In genomic region chr5:95669540-95669939, GRCh38 we compare ENCODE assay signal across 10 cellular contexts. TPM values are rescaled to one million over a fixed set of nuclear protein-coding genes. Genes with fewer than 3 reads are reported as not detected.
A peak's percentile ranks its signal among the peaks of the same experiment; 100 is the strongest.
DNase-seq lines count a peak whose midpoint lies in the region; ATAC-seq and TF ChIP-seq lines count a peak whose summit lies in the region.
"Had no signal": no experiment of that assay in that cellular context is flagged by ENCODE, and none has a peak within 500 bp of the region (broad histone marks: within the 10 kb centered on the region; RNA-seq: fewer than 3 reads in every experiment).

No MANE protein-coding gene starts in this region.

- H3K14ac ChIP-seq in neuronal stem cell (ENCODE audit: low read length), result no peak overlapping the region

- no peak overlapping the region for H2BK5ac ChIP-seq in neuronal stem cell (ENCODE audit: low read length)

- intact Hi-C loops in activated CD4-positive, alpha-beta memory T cell treated with anti-CD3 and anti-CD28 coated beads for 36 hours (cut with micrococcal nuclease), result no loop called here

- no peaks in the 10 kb centered on the region for H3K36me3 Mint-ChIP-seq in activated CD4-positive, alpha-beta memory T cell treated with anti-CD3 and anti-CD28 coated beads for 36 hours

- H2AFZ ChIP-seq in neuronal stem cell (ENCODE audit: low read length), result peak overlapping the region; percentile 41

- H3K79me1 ChIP-seq in neuronal stem cell (ENCODE audit: low read depth, low read length), result no peaks in the 10 kb centered on the region

- H3K27ac Mint-ChIP-seq in activated CD4-positive, alpha-beta memory T cell treated with anti-CD3 and anti-CD28 coated beads for 36 hours, result no peak overlapping the region

- TF ChIP-seq CTCF in AG04449 (IDR thresholded peaks at IDR 0.05; ENCODE audit: insufficient read depth, low read length, missing control alignments) (no peak), foreskin fibroblast (IDR thresholded peaks at IDR 0.05; ENCODE audit: low read depth, low read length) (no peak), suprapubic skin (IDR thresholded peaks at IDR 0.05) (no peak)

- peak overlapping the region; percentile 7 for H3K27ac ChIP-seq in SJCRH30
- H3K27ac ChIP-seq in neuronal stem cell (replicated peaks; ENCODE audit: low read length), result no peak overlapping the region
- H3K27ac ChIP-seq in suprapubic skin, result no peak overlapping the region

- H3K9ac ChIP-seq in neuronal stem cell (ENCODE audit: low read depth, low read length, poor library complexity), result no peak overlapping the region

- H3K18ac ChIP-seq in neuronal stem cell (ENCODE audit: low read length), result no peak overlapping the region

- H3K27me3 ChIP-seq in SJCRH30 (no peaks in the 10 kb centered on the region), neuronal stem cell (ENCODE audit: control insufficient read depth in 3 of 3, insufficient read depth in 3 of 3, low read depth in 1 of 3, low read length in 3 of 3) (no peaks in the 10 kb centered on the region), suprapubic skin (no peaks in the 10 kb centered on the region)

- WGBS in neuronal stem cell (ENCODE audit: extremely low coverage in 2 of 2, insufficient read length in 2 of 2, insufficient replicate concordance in 1 of 2), 2 donors, result no CpG with 5 or more reads among the region's 4 CpGs
- 73% methylated on average over 4 of the region's 4 CpGs for WGBS in suprapubic skin

- no peak overlapping the region for H3K23ac ChIP-seq in neuronal stem cell (ENCODE audit: low read depth, low read length, poor library complexity)

- H3K4me2 ChIP-seq in neuronal stem cell (ENCODE audit: insufficient read depth, low read length, poor library complexity, severe bottlenecking), result no peak overlapping the region

- no peak overlapping the region for H3K4me3 ChIP-seq in AG04449 (ENCODE audit: low read depth, low read length)
- no peak overlapping the region for H3K4me3 ChIP-seq in SJCRH30
- H3K4me3 ChIP-seq in foreskin fibroblast (ENCODE audit: low read depth in 1 of 2, low read length in 2 of 2), result no peak overlapping the region
- H3K4me3 ChIP-seq in neuronal stem cell (ENCODE audit: low read length in 2 of 2), result no peak overlapping the region
- no peak overlapping the region for H3K4me3 ChIP-seq in suprapubic skin

- H4K91ac ChIP-seq in neuronal stem cell (ENCODE audit: low read depth, low read length, poor library complexity), result no peak overlapping the region

- no peak overlapping the region for H4K8ac ChIP-seq in neuronal stem cell (ENCODE audit: low read depth, low read length)

- H3K4me1 ChIP-seq in SJCRH30 (peaks cover 19% of the 10 kb centered on the region), neuronal stem cell (ENCODE audit: control insufficient read depth in 2 of 2, insufficient read depth in 1 of 2, low read depth in 1 of 2, low read length in 2 of 2) (peaks cover 0 to 8% of the 10 kb centered on the region in 2 donors), suprapubic skin (no peaks in the 10 kb centered on the region)

- CTCF ChIA-PET in AG04449 (lab: Yijun Ruan, JAX), result interaction anchor here (0.8 to 7.7 kb wide), 8 partner anchors 17 to 180 kb away, joined by 3 to 92 read pairs (median 4); partner anchors contain the start of gene RFESD
- CTCF ChIA-PET in activated CD4-positive, alpha-beta memory T cell treated with anti-CD3 and anti-CD28 coated beads for 36 hours (lab: Charles Lee), result interaction anchor here (1.2 to 2.5 kb wide), 2 partner anchors 102 to 112 kb away, joined by 3 to 13 read pairs; no protein-coding TSS in a partner anchor

- H3K27me3 Mint-ChIP-seq in activated CD4-positive, alpha-beta memory T cell treated with anti-CD3 and anti-CD28 coated beads for 36 hours, result no peaks in the 10 kb centered on the region

- TF ChIP-seq POLR2A in suprapubic skin (IDR thresholded peaks at IDR 0.05), result no peak

- TF ChIP-seq EP300 in suprapubic skin (IDR thresholded peaks at IDR 0.05), result no peak

- ATAC-seq in HG03175 (IDR thresholded peaks at IDR 0.05; ENCODE audit: unreplicated experiment), result no peak
- no peak for ATAC-seq in GM21528 (IDR thresholded peaks at IDR 0.05; ENCODE audit: low FRiP score, unreplicated experiment)

- H2AK5ac ChIP-seq in neuronal stem cell (ENCODE audit: low read depth, low read length), result no peak overlapping the region

- H3K9me3 Mint-ChIP-seq in activated CD4-positive, alpha-beta memory T cell treated with anti-CD3 and anti-CD28 coated beads for 36 hours, result no peaks in the 10 kb centered on the region

- no peak overlapping the region for H3K4me3 Mint-ChIP-seq in activated CD4-positive, alpha-beta memory T cell treated with anti-CD3 and anti-CD28 coated beads for 36 hours

- no peak overlapping the region for H2BK120ac ChIP-seq in neuronal stem cell (ENCODE audit: low read depth, low read length)

- no peaks in the 10 kb centered on the region for H3K4me1 Mint-ChIP-seq in activated CD4-positive, alpha-beta memory T cell treated with anti-CD3 and anti-CD28 coated beads for 36 hours (ENCODE audit: low read depth)

- H3K36me3 ChIP-seq in SJCRH30 (no peaks in the 10 kb centered on the region), neuronal stem cell (replicated peaks in 1 of 2; ENCODE audit: control insufficient read depth in 2 of 2, insufficient read depth in 2 of 2, low read length in 2 of 2) (no peaks in the 10 kb centered on the region), suprapubic skin (no peaks in the 10 kb centered on the region)

- no peak overlapping the region for H3K4ac ChIP-seq in neuronal stem cell (ENCODE audit: low read length)

- peak; percentile 98 for DNase-seq in AG04449 (ENCODE audit: low read depth, low spot score)
- DNase-seq in SJCRH30, result peak; percentile 75 to 82
- peak; percentile 92 to 94 for DNase-seq in foreskin fibroblast
- no peak for DNase-seq in neuronal stem cell (ENCODE audit: low spot score)
- DNase-seq in activated CD4-positive, alpha-beta memory T cell treated with anti-CD3 and anti-CD28 coated beads for 36 hours, result no peak
- DNase-seq in suprapubic skin (ENCODE audit: low spot score in 2 of 2), result no peak
- DNase-seq: NCI-H2227 treated with DMSO at 0.1 percent for 48 hours had no signal

- H3K9me3 ChIP-seq in SJCRH30 (replicated peaks), result no peaks in the 10 kb centered on the region
- no peaks in the 10 kb centered on the region for H3K9me3 ChIP-seq in neuronal stem cell (replicated peaks in 1 of 2; ENCODE audit: control insufficient read depth in 2 of 2, insufficient read depth in 1 of 2, low read depth in 1 of 2, low read length in 2 of 2)
- H3K9me3 ChIP-seq in suprapubic skin, result no peaks in the 10 kb centered on the region

- H2BK15ac ChIP-seq in neuronal stem cell (ENCODE audit: low read length), result no peak overlapping the region

- POLR2A ChIA-PET in AG04449 (lab: Yijun Ruan, JAX), result interaction anchor here (1.5 to 1.6 kb wide), 2 partner anchors 62 to 91 kb away, joined by 5 to 12 read pairs; partner anchors contain the start of gene RHOBTB3
- POLR2A ChIA-PET in activated CD4-positive, alpha-beta memory T cell treated with anti-CD3 and anti-CD28 coated beads for 36 hours (lab: Charles Lee), result no interaction called here

- H2BK12ac ChIP-seq in neuronal stem cell (ENCODE audit: low read length), result no peak overlapping the region

RNA-seq across cellular contexts. Expression of gene SPATA9, which starts 13.3 kb away (rescaled TPM):
- 1.7 and 1.8 TPM in 2 replicates for total RNA-seq in SJCRH30 (2014; rRNA removed; shearing (Covaris generic))
- 0.11 TPM for polyA plus RNA-seq in neuronal stem cell (2013, experiment 1 of 2)
- polyA plus RNA-seq in neuronal stem cell (2013, experiment 2 of 2), result 0.06 TPM
- not detected for total RNA-seq in activated CD4-positive, alpha-beta memory T cell treated with anti-CD3 and anti-CD28 coated beads for 36 hours
- not detected for total RNA-seq in suprapubic skin

RNA-seq across cellular contexts. Expression of gene RFESD, which starts 23.0 kb away (rescaled TPM):
- 1.2 and 1.4 TPM in 2 replicates for total RNA-seq in SJCRH30 (2014; rRNA removed; shearing (Covaris generic))
- 4.0 TPM for polyA plus RNA-seq in neuronal stem cell (2013, experiment 1 of 2)
- polyA plus RNA-seq in neuronal stem cell (2013, experiment 2 of 2), result 3.6 TPM
- total RNA-seq in activated CD4-positive, alpha-beta memory T cell treated with anti-CD3 and anti-CD28 coated beads for 36 hours, result 1 to 10 TPM; 6.9 to 8.8 TPM
- total RNA-seq in suprapubic skin, result 1 to 10 TPM; 3.5 to 7.6 (median 4.6) TPM

RNA-seq across cellular contexts. Expression of gene GPR150, which starts 49.7 kb away (rescaled TPM):
- total RNA-seq in SJCRH30 (2014; rRNA removed; shearing (Covaris generic)), result not detected in 2 replicates
- 0.22 TPM for polyA plus RNA-seq in neuronal stem cell (2013, experiment 1 of 2)
- 0.21 TPM for polyA plus RNA-seq in neuronal stem cell (2013, experiment 2 of 2)
- under 1 TPM; 0.50 to 0.82 TPM for total RNA-seq in activated CD4-positive, alpha-beta memory T cell treated with anti-CD3 and anti-CD28 coated beads for 36 hours
- total RNA-seq in suprapubic skin, result under 1 TPM in 3 of 4 donors, not detected in 1; 0.48 to 0.60 (median 0.57) TPM
- total RNA-seq: urinary bladder had no signal

Comparison
In these comparisons a context has a peak if more than half of its experiments do, and no peak if none do; other contexts are left out.
1. DNase-seq: peak in AG04449 (single experiment), SJCRH30 (2 of 2) and foreskin fibroblast (2 of 2); none in neuronal stem cell (single experiment), activated CD4-positive, alpha-beta memory T cell treated with anti-CD3 and anti-CD28 coated beads for 36 hours (single experiment) and suprapubic skin (0 of 2).